Comparison of ENCODE assay signal across 13 cellular contexts in genomic region chr17:38469875-38470274, GRCh38. TPM values are rescaled to one million over a fixed set of nuclear protein-coding genes. Genes with fewer than 3 reads are reported as not detected.
DNase-seq lines count a peak whose midpoint lies in the region; ATAC-seq and TF ChIP-seq lines count a peak whose summit lies in the region.
"Had no signal": no experiment of that assay in that cellular context is flagged by ENCODE, and none has a peak within 500 bp of the region (broad histone marks: within the 10 kb centered on the region; RNA-seq: fewer than 3 reads in every experiment).

No MANE protein-coding gene starts in this region.

- no peaks in the 10 kb centered on the region for H3K9me2 ChIP-seq in HCT116 (ENCODE audit: insufficient read depth)

- peaks cover 0 to 13% of the 10 kb centered on the region in 2 experiments; a peak in 1 of 4 replicates for H3K36me3 ChIP-seq in HCT116 (ENCODE audit: control insufficient read depth in 1 of 2, insufficient read depth in 2 of 2, low read length in 2 of 2)

- no peak for ATAC-seq in HCT116
- no peak for ATAC-seq in GM21723 (IDR thresholded peaks at IDR 0.05; ENCODE audit: unreplicated experiment)
- ATAC-seq in GM21576 (IDR thresholded peaks at IDR 0.05; ENCODE audit: unreplicated experiment): no peak
- ATAC-seq in GM21447 (IDR thresholded peaks at IDR 0.05; ENCODE audit: unreplicated experiment): no peak
- ATAC-seq: stimulated activated naive CD8-positive, alpha-beta T cell treated with anti-CD3 and anti-CD28 coated beads, Interleukin-15, amount 100 ng/mL, for 72 hours had no signal

- peaks cover 18 to 35% of the 10 kb centered on the region in 2 experiments for H3K4me1 ChIP-seq in HCT116 (ENCODE audit: control insufficient read depth in 1 of 2, insufficient read depth in 2 of 2, low read length in 2 of 2)

- DNase-seq in HCT116 (ENCODE audit: low read depth, low spot score) (no peak), astrocyte of the spinal cord (ENCODE audit: low read depth, low spot score) (peak; percentile 77), globus pallidus (ENCODE audit: low spot score) (peak; percentile 68)
- DNase-seq: activated naive CD8-positive, alpha-beta T cell treated with anti-CD3 and anti-CD28 coated beads, Interleukin-2, amount 10 ng/mL, durations not matched to agents 7 days and 5 days; MV-4-11; NCI-H510A treated with DMSO at 0.1 percent for 48 hours; Right ventricle myocardium superior; stimulated activated CD4-positive, alpha-beta T cell treated with anti-CD3 and anti-CD28 coated beads, Interleukin-2, amount 100 ng/mL, for 48 hours; stimulated activated naive CD8-positive, alpha-beta T cell treated with anti-CD3 and anti-CD28 coated beads, Interleukin-15, amount 100 ng/mL, for 72 hours had no signal

- H3K27ac ChIP-seq in HCT116 (ENCODE audit: low read depth, low read length): no peak overlapping the region
- H3K27ac ChIP-seq in temporal lobe (ENCODE audit: low read depth, low read length): peak overlapping the region; percentile 50

- no peak for TF ChIP-seq POLR2A in HCT116 (IDR thresholded peaks at IDR 0.05; ENCODE audit: borderline replicate concordance, extremely low read depth, insufficient read depth, insufficient read length)

- no peak for TF ChIP-seq RAD21 in HCT116 (IDR thresholded peaks at IDR 0.05; ENCODE audit: low read depth)

- H2AFZ ChIP-seq in HCT116 (ENCODE audit: low read depth, low read length, poor library complexity, severe bottlenecking): no peak overlapping the region

- in situ Hi-C loops in astrocyte of the spinal cord (cut with HindIII; ENCODE audit: low sequenced_read_pairs): no loop called here

- no TSS peak for BruUV-seq in HCT116 (replicated peaks; lab: Mats Ljungman, UMichigan)

- CTCF ChIA-PET in HCT116 (lab: Charles Lee): no interaction called here

- H3K4me3 ChIP-seq in HCT116 (replicated peaks in 1 of 2; ENCODE audit: low read depth in 1 of 2, low read length in 2 of 2) (no peak overlapping the region), astrocyte of the spinal cord (ENCODE audit: low read depth, low read length) (no peak overlapping the region)

- H4K20me1 ChIP-seq in HCT116 (ENCODE audit: insufficient read depth): no peaks in the 10 kb centered on the region

- no peak for TF ChIP-seq CTCF in HCT116 (IDR thresholded peaks at IDR 0.05 in 2 of 3, conservative IDR thresholded peaks at IDR 0.05 in 1 of 3; ENCODE audit: borderline replicate concordance in 1 of 3, insufficient read depth in 1 of 3, low read depth in 2 of 3, low read length in 2 of 3)
- TF ChIP-seq CTCF in astrocyte of the spinal cord (IDR thresholded peaks at IDR 0.05; ENCODE audit: low read depth, low read length): no peak

- intact Hi-C loops in HCT116 (cut with micrococcal nuclease): no loop called here

- peak overlapping the region; percentile 21 for H3K4me2 ChIP-seq in HCT116 (ENCODE audit: low read length)

- no peaks in the 10 kb centered on the region for H3K9me3 ChIP-seq in HCT116 (ENCODE audit: control insufficient read depth in 1 of 2, insufficient read depth in 1 of 2, low read depth in 1 of 2, low read length in 2 of 2)

- POLR2A ChIA-PET in HCT116 (lab: Charles Lee): interaction anchor here (0.6 kb wide), 1 partner anchor 913 kb away, joined by 3 read pairs; no protein-coding TSS in a partner anchor

- peaks cover 5% of the 10 kb centered on the region; the same call in 1 of the 2 replicates for H3K79me2 ChIP-seq in HCT116 (ENCODE audit: insufficient read depth, low read length)

- RAD21 ChIA-PET in HCT116 (lab: Charles Lee; ENCODE audit: low non-redundant PET in 1 of 2, low total read pairs in 2 of 2, uncharacterized antibody in 2 of 2, unreplicated experiment in 2 of 2): no interaction called here

- H3K27me3 ChIP-seq in HCT116 (ENCODE audit: insufficient read depth, low read length): no peaks in the 10 kb centered on the region

- H3K9ac ChIP-seq in HCT116 (ENCODE audit: low read length): no peak overlapping the region

TF ChIP-seq in HCT116, 20 proteins besides CTCF, POLR2A, EP300 and RAD21:
- TF ChIP-seq, protein P1, sequence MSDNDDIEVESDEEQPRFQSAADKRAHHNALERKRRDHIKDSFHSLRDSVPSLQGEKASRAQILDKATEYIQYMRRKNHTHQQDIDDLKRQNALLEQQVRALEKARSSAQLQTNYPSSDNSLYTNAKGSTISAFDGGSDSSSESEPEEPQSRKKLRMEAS (IDR thresholded peaks at IDR 0.05): peak; percentile 43; the same call in 1 of the 2 replicates
- TF ChIP-seq, protein P2, sequence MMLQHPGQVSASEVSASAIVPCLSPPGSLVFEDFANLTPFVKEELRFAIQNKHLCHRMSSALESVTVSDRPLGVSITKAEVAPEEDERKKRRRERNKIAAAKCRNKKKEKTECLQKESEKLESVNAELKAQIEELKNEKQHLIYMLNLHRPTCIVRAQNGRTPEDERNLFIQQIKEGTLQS (IDR thresholded peaks at IDR 0.05): no peak

RNA-seq across cellular contexts. Expression of gene ARHGAP23, which starts 41.6 kb away (rescaled TPM):
- total RNA-seq in HCT116 (2021; ENCODE audit: unreplicated experiment) (41.0 TPM), temporal lobe (82.4 TPM)
- 19.5 and 21.5 TPM in 2 replicates for polyA plus RNA-seq in HCT116 (2012)
